Comparison of ENCODE assay signal across 16 cellular contexts in the genomic region with DNA sequence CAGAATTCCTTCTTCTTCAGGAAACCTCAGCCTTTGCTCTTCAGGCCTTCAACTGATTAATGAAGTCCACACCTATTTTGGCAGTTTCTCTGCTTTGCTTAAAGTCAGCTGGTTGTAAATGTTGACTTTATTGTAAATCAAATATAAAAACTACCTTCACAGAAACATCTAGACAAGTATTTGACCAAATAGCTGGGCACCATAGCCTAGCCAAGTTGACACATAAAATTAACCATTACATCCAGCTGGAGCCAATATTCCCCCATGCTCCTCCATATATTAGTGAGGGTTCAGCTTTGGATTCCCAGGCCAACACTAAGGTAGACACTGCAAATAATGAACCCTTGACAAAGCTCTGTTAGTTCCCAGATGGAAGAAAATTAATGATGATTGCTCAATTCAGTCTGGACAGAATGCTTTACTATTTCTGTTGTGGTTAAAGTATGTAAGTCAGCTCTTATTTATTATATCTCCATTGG.
A peak's percentile ranks its signal among the peaks of the same experiment; 100 is the strongest.
DNase-seq lines count a peak whose midpoint lies in the region; ATAC-seq and TF ChIP-seq lines count a peak whose summit lies in the region.
"Had no signal": no experiment of that assay in that cellular context is flagged by ENCODE, and none has a peak within 500 bp of the region (broad histone marks: within the 10 kb centered on the region; RNA-seq: fewer than 3 reads in every experiment).

No MANE protein-coding gene starts in this region.

- H3K9me3 ChIP-seq in adipocyte (ENCODE audit: control insufficient read depth, low read length) (no peaks in the 10 kb centered on the region), sigmoid colon (no peaks in the 10 kb centered on the region)
- H3K9me3 ChIP-seq: testis had no signal

- H3K36me3 ChIP-seq in BJ (ENCODE audit: control insufficient read depth, insufficient read depth, low read length) (no peaks in the 10 kb centered on the region), adipocyte (ENCODE audit: control insufficient read depth, insufficient read depth, low read length, severe bottlenecking) (no peaks in the 10 kb centered on the region), sigmoid colon (no peaks in the 10 kb centered on the region), brain microvascular endothelial cell (replicated peaks) (no peaks in the 10 kb centered on the region)

- H3K27me3 ChIP-seq in BJ (ENCODE audit: control insufficient read depth, insufficient read depth, low read length): no peaks in the 10 kb centered on the region
- H3K27me3 ChIP-seq in adipocyte (replicated peaks; ENCODE audit: control insufficient read depth, insufficient read depth, low read length): no peaks in the 10 kb centered on the region
- H3K27me3 ChIP-seq in sigmoid colon: no peaks in the 10 kb centered on the region
- H3K27me3 ChIP-seq in brain microvascular endothelial cell (replicated peaks): no peaks in the 10 kb centered on the region
- H3K27me3 ChIP-seq: testis had no signal

- intact Hi-C loops in sigmoid colon (cut with DNase I): loop anchor here (5.0 to 10.0 kb wide), 4 partner anchors 75 to 723 kb away; no protein-coding TSS in a partner anchor

- peak in 3 of 4 donors; percentile 5 to 42 (median 5) for TF ChIP-seq EP300 in sigmoid colon (IDR thresholded peaks at IDR 0.05)

- in situ Hi-C loops in brain microvascular endothelial cell (cut with HindIII; ENCODE audit: low pct_ligation_motif_present, low sequenced_read_pairs): no loop called here

- H3K4me3 ChIP-seq in BJ (ENCODE audit: low read depth, low read length): no peak overlapping the region
- H3K4me3 ChIP-seq in adipocyte (ENCODE audit: low read length): no peak overlapping the region
- no peak overlapping the region for H3K4me3 ChIP-seq in fibroblast of villous mesenchyme (ENCODE audit: low read depth, low read length)
- no peak overlapping the region for H3K4me3 ChIP-seq in sigmoid colon
- H3K4me3 ChIP-seq in brain microvascular endothelial cell (ENCODE audit: low read depth, low read length): no peak overlapping the region
- H3K4me3 ChIP-seq: GM12878, testis had no signal

- POLR2A ChIA-PET in BJ (lab: Charles Lee): interaction anchor here (0.8 to 1.2 kb wide), 2 partner anchors 119 to 121 kb away, joined by 3 to 5 read pairs; no protein-coding TSS in a partner anchor

- peak; percentile 81 for DNase-seq in BJ (ENCODE audit: low read depth)
- peak; percentile 71 for DNase-seq in adipocyte (ENCODE audit: low read depth)
- DNase-seq in fibroblast of villous mesenchyme (ENCODE audit: low read depth): peak; percentile 93
- DNase-seq in sigmoid colon: peak; percentile 53
- no peak for DNase-seq in brain microvascular endothelial cell
- no peak for DNase-seq in NCI-H510A (lab: John Stamatoyannopoulos, UW)
- DNase-seq: activated CD4-positive, alpha-beta T cell treated with anti-CD3 and anti-CD28 coated beads, Interleukin-2, amount 50 U/mL, for 1 hour; AML-193; DMS79 treated with DMSO at 0.1 percent for 48 hours; hypothalamus; MM.1S; SHP77 treated with DMSO at 0.1 percent for 48 hours; testis had no signal

- ATAC-seq in HG02981 (IDR thresholded peaks at IDR 0.05; ENCODE audit: unreplicated experiment) (no peak), GM18867 (IDR thresholded peaks at IDR 0.05; ENCODE audit: unreplicated experiment) (no peak)
- ATAC-seq: GM12878 had no signal

- CTCF ChIA-PET in BJ (lab: Yijun Ruan, JAX): interaction anchor here (0.9 to 1.5 kb wide), 4 partner anchors 11 to 123 kb away, joined by 3 read pairs; no protein-coding TSS in a partner anchor

- TF ChIP-seq POLR2A in sigmoid colon (IDR thresholded peaks at IDR 0.05): no peak

- peak overlapping the region; percentile 70 to 88 (median 81) for H3K27ac ChIP-seq in sigmoid colon
- H3K27ac ChIP-seq in brain microvascular endothelial cell: no peak overlapping the region

- TF ChIP-seq CTCF in BJ (IDR thresholded peaks at IDR 0.05; ENCODE audit: insufficient read depth, low read depth, low read length) (no peak), fibroblast of villous mesenchyme (IDR thresholded peaks at IDR 0.05; ENCODE audit: insufficient read depth, low read depth, low read length) (no peak), sigmoid colon (IDR thresholded peaks at IDR 0.05) (no peak), brain microvascular endothelial cell (IDR thresholded peaks at IDR 0.05; ENCODE audit: low read depth, low read length, missing control alignments) (no peak)

- peaks cover 94% of the 10 kb centered on the region for H3K4me1 ChIP-seq in adipocyte (ENCODE audit: control insufficient read depth, insufficient read depth, low read length)
- peaks cover 0 to 100% (median 93%) of the 10 kb centered on the region in 4 donors for H3K4me1 ChIP-seq in sigmoid colon

- peak overlapping the region; percentile 50 for H3K9ac ChIP-seq in adipocyte (ENCODE audit: low read length)

Comparison
In these comparisons a context has a peak if more than half of its experiments do, and no peak if none do; other contexts are left out.
1. DNase-seq: peak in BJ (single experiment), adipocyte (single experiment), fibroblast of villous mesenchyme (single experiment) and sigmoid colon (single experiment); none in brain microvascular endothelial cell (single experiment) and NCI-H510A (single experiment).